Comparison of ENCODE assay signal across 24 cellular contexts in the genomic region with DNA sequence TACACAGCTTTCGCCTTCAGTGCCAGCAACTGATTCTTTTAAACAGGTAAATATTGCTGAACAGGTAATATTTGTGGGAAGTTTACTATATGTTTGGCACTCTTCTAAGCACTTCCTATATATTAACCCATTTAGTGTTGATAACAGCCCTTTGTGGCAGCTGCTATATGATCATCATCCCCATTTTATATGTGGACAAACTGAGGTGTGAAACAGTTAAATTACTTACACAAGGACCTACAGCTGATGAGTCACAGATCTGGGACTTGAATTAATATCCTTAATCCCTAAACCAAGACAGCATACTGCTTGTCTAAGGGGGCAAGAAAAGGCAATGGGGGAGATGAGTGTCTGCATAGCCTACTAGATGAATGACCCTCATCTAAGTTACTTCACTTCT.
"Had no signal": no experiment of that assay in that cellular context is flagged by ENCODE, and none has a peak within 500 bp of the region (broad histone marks: within the 10 kb centered on the region; RNA-seq: fewer than 3 reads in every experiment).

No MANE protein-coding gene starts in this region.

- H3K4me3 Mint-ChIP-seq: activated CD8-positive, alpha-beta T cell treated with anti-CD3 and anti-CD28 coated beads, Interleukin-2, amount 10 ng/mL, durations not matched to agents 7 days and 5 days; activated naive CD8-positive, alpha-beta T cell treated with anti-CD3 and anti-CD28 coated beads, Interleukin-2, amount 10 ng/mL, durations not matched to agents 7 days and 5 days; T-helper 1 cell treated with Interleukin-12 subunit alpha and Interleukin-12 subunit beta and Interleukin-4 antibody, amounts not matched to agents 30 μg/mL and 1 μg/mL, for 36 hours had no signal

- H3K27me3 Mint-ChIP-seq: activated naive CD8-positive, alpha-beta T cell treated with anti-CD3 and anti-CD28 coated beads, Interleukin-2, amount 10 ng/mL, durations not matched to agents 7 days and 5 days had no signal

- H3K4me3 ChIP-seq: adrenal gland, Peyer's patch, SJSA1 had no signal

- H3K9me3 ChIP-seq: adrenal gland, Peyer's patch, SJSA1 had no signal

- DNase-seq: activated CD4-positive, alpha-beta T cell treated with anti-CD3 and anti-CD28 coated beads for 4 hours; activated CD8-positive, alpha-beta memory T cell treated with anti-CD3 and anti-CD28 coated beads, Interleukin-2, amount 50 U/mL, for 48 hours; activated CD8-positive, alpha-beta T cell treated with anti-CD3 and anti-CD28 coated beads, Interleukin-2, amount 10 ng/mL, durations not matched to agents 7 days and 5 days; activated naive CD4-positive, alpha-beta T cell treated with anti-CD3 and anti-CD28 coated beads, Interleukin-2, amount 50 U/mL, for 16 hours; activated naive CD8-positive, alpha-beta T cell treated with anti-CD3 and anti-CD28 coated beads, Interleukin-2, amount 10 ng/mL, durations not matched to agents 7 days and 5 days; activated T-cell treated with anti-CD3 and anti-CD28 coated beads, Interleukin-2, amount 50 U/mL, for 1 hour; adrenal gland; anterior cingulate cortex; cerebellar nuclear complex; Kasumi-1; NCI-H1105 treated with DMSO at 0.1 percent for 48 hours; NCI-H1436 treated with DMSO at 0.1 percent for 48 hours; NCI-H187; NCI-H2081; NCI-H446; NCI-H524 treated with DMSO at 0.1 percent for 48 hours; NCI-H774; NK-92 treated with Interleukin-12 subunit alpha and Interleukin-12 subunit beta, amount 100 ng/mL, for 24 hours; Peyer's patch; SHP77 had no signal

- H3K9me3 Mint-ChIP-seq: activated naive CD8-positive, alpha-beta T cell treated with anti-CD3 and anti-CD28 coated beads, Interleukin-2, amount 10 ng/mL, durations not matched to agents 7 days and 5 days; T-helper 1 cell treated with Interleukin-12 subunit alpha and Interleukin-12 subunit beta and Interleukin-4 antibody, amounts not matched to agents 30 μg/mL and 1 μg/mL, for 36 hours had no signal

- H3K27ac Mint-ChIP-seq: activated CD8-positive, alpha-beta T cell treated with anti-CD3 and anti-CD28 coated beads, Interleukin-2, amount 10 ng/mL, durations not matched to agents 7 days and 5 days; activated naive CD8-positive, alpha-beta T cell treated with anti-CD3 and anti-CD28 coated beads, Interleukin-2, amount 10 ng/mL, durations not matched to agents 7 days and 5 days; T-helper 1 cell treated with Interleukin-12 subunit alpha and Interleukin-12 subunit beta and Interleukin-4 antibody, amounts not matched to agents 30 μg/mL and 1 μg/mL, for 36 hours had no signal

- H3K27me3 ChIP-seq: adrenal gland, Peyer's patch, SJSA1 had no signal

- H3K27ac ChIP-seq: adrenal gland, Peyer's patch, SJSA1 had no signal

- ATAC-seq: activated CD4-positive, CD25-positive, alpha-beta regulatory T cell treated with anti-CD3 and anti-CD28 coated beads, Interleukin-2, amount 50 U/mL, for 24 hours; activated CD8-positive, alpha-beta T cell treated with anti-CD3 and anti-CD28 coated beads, Interleukin-2, amount 10 ng/mL, durations not matched to agents 7 days and 5 days; SK-N-SH treated with all-trans-retinoic acid at 6 μM for 48 hours had no signal
